1 cellular context compared by ENCODE assay signal in the genomic region with DNA sequence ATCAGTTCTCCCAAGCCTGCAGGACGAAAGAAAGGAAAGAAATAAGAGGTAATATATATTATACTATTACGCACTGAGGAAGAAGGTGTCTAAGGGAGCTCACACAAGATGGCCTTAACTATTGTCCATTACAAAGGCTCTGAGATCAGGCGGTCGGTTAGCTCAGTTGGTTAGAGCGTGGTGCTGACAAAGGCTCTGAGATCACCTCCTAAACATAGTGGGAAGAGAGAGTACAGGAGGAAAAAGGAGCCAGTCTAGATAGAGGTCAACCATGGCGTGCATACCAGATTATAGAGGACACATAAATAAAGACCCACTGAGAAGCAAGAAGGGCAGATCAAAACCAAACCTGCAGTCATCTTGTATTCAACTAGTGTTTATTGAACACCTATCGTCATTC. TPM values are rescaled to one million over a fixed set of nuclear protein-coding genes. Genes with fewer than 3 reads are reported as not detected.
"Had no signal": no experiment of that assay in that cellular context is flagged by ENCODE, and none has a peak within 500 bp of the region (broad histone marks: within the 10 kb centered on the region; RNA-seq: fewer than 3 reads in every experiment).

No MANE protein-coding gene starts in this region.

RNA-seq across cellular contexts. Expression of a gene that starts 53.4 kb away (rescaled TPM):
- total RNA-seq: naive thymus-derived CD8-positive, alpha-beta T cell had no signal
- polyA plus RNA-seq: naive thymus-derived CD8-positive, alpha-beta T cell had no signal
